ENCODE assay signal across 9 cellular contexts in the genomic region with DNA sequence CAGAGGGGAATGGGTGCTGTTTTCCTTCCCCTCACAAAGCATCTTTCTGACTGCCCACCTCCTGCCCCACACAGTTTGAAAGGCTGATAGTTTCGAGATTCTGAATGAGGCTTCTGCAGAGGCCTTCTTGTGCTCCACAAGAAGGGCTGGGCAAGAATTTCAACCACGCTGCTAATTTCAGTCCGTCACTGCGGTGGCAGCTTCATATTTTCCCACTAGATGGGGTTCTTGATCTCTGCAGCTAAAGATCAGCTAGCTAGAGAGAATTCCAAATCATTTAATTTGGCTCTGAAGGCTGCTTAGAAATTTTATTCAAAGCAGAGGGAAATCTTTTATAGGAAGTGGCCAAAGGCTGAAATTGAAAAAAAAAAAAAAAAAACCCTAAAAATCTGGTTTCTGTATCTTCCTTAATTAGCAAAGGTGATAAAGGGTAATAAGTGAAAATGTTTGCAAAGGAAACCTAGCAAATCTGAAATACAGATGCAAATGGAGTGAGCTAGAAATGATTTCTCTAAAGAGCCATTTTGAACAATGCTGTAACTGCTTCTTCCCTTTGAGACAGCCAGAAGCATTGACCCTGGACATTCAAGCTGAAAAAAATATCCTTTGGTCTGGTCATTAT. TPM values are rescaled to one million over a fixed set of nuclear protein-coding genes. Genes with fewer than 3 reads are reported as not detected.
A peak's percentile ranks its signal among the peaks of the same experiment; 100 is the strongest.
DNase-seq lines count a peak whose midpoint lies in the region; ATAC-seq, FAIRE-seq and TF ChIP-seq lines count a peak whose summit lies in the region.
"Had no signal": no experiment of that assay in that cellular context is flagged by ENCODE, and none has a peak within 500 bp of the region (broad histone marks: within the 10 kb centered on the region; RNA-seq: fewer than 3 reads in every experiment).

No MANE protein-coding gene starts in this region.

- H3K4me3 ChIP-seq in heart left ventricle = no peak overlapping the region
- no peak overlapping the region for H3K4me3 ChIP-seq in colonic mucosa

- H3K27ac ChIP-seq in heart left ventricle (peak overlapping the region in 2 of 12 donors; percentile 27 to 38), colonic mucosa (no peak overlapping the region)

- peaks cover 0 to 7% (median 5%) of the 10 kb centered on the region in 3 donors for H3K4me1 Mint-ChIP-seq in T-cell

- H3K27ac Mint-ChIP-seq in T-cell = no peak overlapping the region
- H3K27ac Mint-ChIP-seq: memory B cell had no signal

- POLR2A ChIA-PET in T-cell (lab: Charles Lee) = no interaction called here

- no peaks in the 10 kb centered on the region for H3K36me3 Mint-ChIP-seq in T-cell
- H3K36me3 Mint-ChIP-seq: memory B cell had no signal

- no peak overlapping the region for H3K9ac ChIP-seq in colonic mucosa (ENCODE audit: low read depth in 2 of 2, low read length in 2 of 2)

- H3K9me3 Mint-ChIP-seq in T-cell = no peaks in the 10 kb centered on the region
- H3K9me3 Mint-ChIP-seq: memory B cell had no signal

- no peak overlapping the region for H3K4me3 Mint-ChIP-seq in T-cell
- H3K4me3 Mint-ChIP-seq: memory B cell had no signal

- intact Hi-C loops in heart left ventricle (cut with DNase I) = loop anchor here in 8 of 10 donors (1.0 to 5.0 kb wide), 3 partner anchors 73 to 138 kb away; a partner anchor contains a TSS
- intact Hi-C loops in colonic mucosa (cut with DNase I) = loop anchor here (5.0 kb wide), 1 partner anchor 138 kb away; no protein-coding TSS in a partner anchor

- H3K27me3 ChIP-seq in heart left ventricle (peaks cover 0 to 4% (median 0%) of the 10 kb centered on the region in 9 donors), colonic mucosa (no peaks in the 10 kb centered on the region)

- H3K36me3 ChIP-seq in heart left ventricle (no peaks in the 10 kb centered on the region), colonic mucosa (no peaks in the 10 kb centered on the region)

- H3K4me1 ChIP-seq in heart left ventricle = peaks cover 0 to 4% (median 0%) of the 10 kb centered on the region in 12 donors
- no peaks in the 10 kb centered on the region for H3K4me1 ChIP-seq in colonic mucosa

- DNase-seq in D721Med (ENCODE audit: insufficient read length, low spot score) (no peak), UCSD-AML1 (lab: John Stamatoyannopoulos, UW; ENCODE audit: unreplicated experiment) (peak; percentile 25), heart left ventricle (peak in 2 of 5 donors; percentile 17 to 33), pulmonary artery endothelial cell (ENCODE audit: low read depth, low spot score) (peak; percentile 32), T-helper 1 cell (no peak), colonic mucosa (no peak), T-cell (no peak)

- WGBS in heart left ventricle, 4 donors = 0 to 6% (median 2%) methylated on average over 3 to 4 of the region's 4 CpGs

- peaks cover 0 to 3% (median 0%) of the 10 kb centered on the region in 12 donors for H3K9me3 ChIP-seq in heart left ventricle
- H3K9me3 ChIP-seq in colonic mucosa = no peaks in the 10 kb centered on the region

- FAIRE-seq in D721Med (lab: Jason Lieb, UNC) = no peak

- CTCF ChIA-PET in T-cell (lab: Charles Lee) = interaction anchor here in 1 of 2 donors (0.6 kb wide), 1 partner anchor 231 kb away, joined by 3 read pairs; no protein-coding TSS in a partner anchor

- ATAC-seq in heart left ventricle (peak in 3 of 4 donors; percentile 65 to 69 (median 67)), T-cell (replicated peaks in 1 of 4) (no peak)

- TF ChIP-seq CTCF in D721Med (IDR thresholded peaks at IDR 0.05; ENCODE audit: insufficient read depth, missing control alignments) (peak; percentile 94), LNCAP (IDR thresholded peaks at IDR 0.05) (peak; percentile 75), heart left ventricle (IDR thresholded peaks at IDR 0.05) (peak; percentile 45 to 76 (median 68)), colonic mucosa (IDR thresholded peaks at IDR 0.05) (no peak)

- TF ChIP-seq POLR2A in heart left ventricle (IDR thresholded peaks at IDR 0.05) = no peak

- peaks cover 14 to 26% of the 10 kb centered on the region in 2 donors for H3K27me3 Mint-ChIP-seq in T-cell

RNA-seq across cellular contexts. Expression of a gene that starts 38.0 kb away (rescaled TPM):
- total RNA-seq in heart left ventricle (not detected), pulmonary artery endothelial cell (not detected in 2 replicates), colonic mucosa (not detected), T-cell (not detected)
- not detected for polyA plus RNA-seq in heart left ventricle

Comparison
In these comparisons a context has a peak if more than half of its experiments do, and no peak if none do; other contexts are left out.
1. DNase-seq: peak in UCSD-AML1 (single experiment) and pulmonary artery endothelial cell (single experiment); none in D721Med (single experiment), T-helper 1 cell (0 of 5), colonic mucosa (single experiment) and T-cell (0 of 34).
2. ATAC-seq: peak in heart left ventricle (3 of 4); none in T-cell (0 of 4).